Comparison of ENCODE assay signal across 1 cellular context in genomic region chr12:56645717-56646446, GRCh38.
A peak's percentile ranks its signal among the peaks of the same experiment; 100 is the strongest.
TF ChIP-seq lines count a peak whose summit lies in the region.

Gene ATP5F1B, minus strand, starts transcription at chr12:56645984. Its CDS starts 21 bp downstream, at chr12:56645963.

TF ChIP-seq in GM12878, 131 proteins besides CTCF, POLR2A, EP300 and RAD21 (continued from another document and continues in another):
- TF ChIP-seq KAT2A (conservative IDR thresholded peaks at IDR 0.05; ENCODE audit: control insufficient read depth, low read depth, low read length), result no peak
- TF ChIP-seq POLR2AphosphoS5 (IDR thresholded peaks at IDR 0.05; ENCODE audit: low read length), result peak; percentile 100
- peak; percentile 81; the same call in 1 of the 2 replicates for TF ChIP-seq TCF12 (IDR thresholded peaks at IDR 0.05; ENCODE audit: low read depth, low read length)
- no peak for TF ChIP-seq CBX3 (IDR thresholded peaks at IDR 0.05; ENCODE audit: borderline replicate concordance, low read depth)
- no peak for TF ChIP-seq MEF2B (IDR thresholded peaks at IDR 0.05; ENCODE audit: partially characterized antibody, poor library complexity, severe bottlenecking)
- no peak for TF ChIP-seq MTA3 (IDR thresholded peaks at IDR 0.05; ENCODE audit: borderline replicate concordance, low read length)
- TF ChIP-seq ZSCAN29 (IDR thresholded peaks at IDR 0.05), result no peak
- TF ChIP-seq LARP7 (IDR thresholded peaks at IDR 0.05), result peak; percentile 65; the same call in 1 of the 2 replicates
- TF ChIP-seq MLLT1 (IDR thresholded peaks at IDR 0.05), result peak; percentile 76
- TF ChIP-seq USF1 (IDR thresholded peaks at IDR 0.05; ENCODE audit: borderline replicate concordance, extremely low read length, insufficient read depth, low read depth, low read length), result no peak
- TF ChIP-seq SMC3 (IDR thresholded peaks at IDR 0.05; ENCODE audit: borderline replicate concordance, low read length), result no peak
- TF ChIP-seq EZH2 (IDR thresholded peaks at IDR 0.05; ENCODE audit: borderline replicate concordance, control insufficient read depth, low read depth, low read length), result no peak
- TF ChIP-seq JUND (IDR thresholded peaks at IDR 0.05; ENCODE audit: low read depth, low read length), result no peak
- 0 out of 2 replicates have a peak, but pooled peaks have one; percentile 13 for TF ChIP-seq IRF5 (IDR thresholded peaks at IDR 0.05; ENCODE audit: borderline replicate concordance)
- TF ChIP-seq POU2F2 (IDR thresholded peaks at IDR 0.05; ENCODE audit: borderline replicate concordance, low read depth, low read length), result peak; percentile 89
- peak; percentile 56 for TF ChIP-seq E4F1 (IDR thresholded peaks at IDR 0.05; ENCODE audit: borderline replicate concordance, partially characterized antibody)
- no peak for TF ChIP-seq SMARCA5 (IDR thresholded peaks at IDR 0.05)
- TF ChIP-seq TCF7 (IDR thresholded peaks at IDR 0.05; ENCODE audit: borderline replicate concordance), result no peak
- TF ChIP-seq JUNB (IDR thresholded peaks at IDR 0.05), result no peak
- TF ChIP-seq SIN3A (IDR thresholded peaks at IDR 0.05; ENCODE audit: low read depth, low read length), result no peak; the same call in 1 of the 2 replicates
- TF ChIP-seq RCOR1 (conservative IDR thresholded peaks at IDR 0.05; ENCODE audit: low read depth, low read length), result no peak
- TF ChIP-seq IRF3 (IDR thresholded peaks at IDR 0.05), result peak; percentile 99
- TF ChIP-seq NKRF (conservative IDR thresholded peaks at IDR 0.05), result peak; percentile 86
- no peak; the same call in 1 of the 2 replicates for TF ChIP-seq NFIC (IDR thresholded peaks at IDR 0.05; ENCODE audit: low read depth, low read length)
- peak; percentile 56 for TF ChIP-seq MAX (IDR thresholded peaks at IDR 0.05; ENCODE audit: low read depth, low read length)
- peak; percentile 66; the same call in 1 of the 2 replicates for TF ChIP-seq BACH1 (IDR thresholded peaks at IDR 0.05; ENCODE audit: borderline replicate concordance)
- TF ChIP-seq SKIL (IDR thresholded peaks at IDR 0.05; ENCODE audit: low read depth, poor library complexity, severe bottlenecking), result peak; percentile 98
- peak; percentile 28 for TF ChIP-seq SIX5 (IDR thresholded peaks at IDR 0.05; ENCODE audit: low read depth, low read length, severe bottlenecking)
- TF ChIP-seq IKZF1 (conservative IDR thresholded peaks at IDR 0.05), result peak; percentile 46; the same call in 1 of the 2 replicates
- TF ChIP-seq ZNF274 (IDR thresholded peaks at IDR 0.05; ENCODE audit: insufficient read depth, insufficient read length), result no peak
- TF ChIP-seq NR2C1 (IDR thresholded peaks at IDR 0.05), result no peak; the same call in none of the 2 replicates
- peak; percentile 49 for TF ChIP-seq NFYA (IDR thresholded peaks at IDR 0.05; ENCODE audit: borderline replicate concordance, low read depth, low read length)
- TF ChIP-seq CHD1 (IDR thresholded peaks at IDR 0.05; ENCODE audit: low read depth, low read length), result peak; percentile 87; the same call in 1 of the 2 replicates
- TF ChIP-seq HSF1 (IDR thresholded peaks at IDR 0.05; ENCODE audit: low read depth, low read length), result no peak
- no peak for TF ChIP-seq ZNF24 (IDR thresholded peaks at IDR 0.05)
- 0 out of 2 replicates have a peak, but pooled peaks have one; percentile 14 for TF ChIP-seq HDGF (IDR thresholded peaks at IDR 0.05)
- TF ChIP-seq E2F8 (IDR thresholded peaks at IDR 0.05; ENCODE audit: low read depth, partially characterized antibody), result peak; percentile 68
- TF ChIP-seq ATF2 (IDR thresholded peaks at IDR 0.05; ENCODE audit: low read length), result no peak
- TF ChIP-seq PBX3 (IDR thresholded peaks at IDR 0.05; ENCODE audit: insufficient replicate concordance, low read depth, low read length), result peak; percentile 100
- peak; percentile 98; the same call in 1 of the 2 replicates for TF ChIP-seq CBFB (IDR thresholded peaks at IDR 0.05; ENCODE audit: low read depth)
- no peak; the same call in 1 of the 2 replicates for TF ChIP-seq TARDBP (IDR thresholded peaks at IDR 0.05; ENCODE audit: borderline replicate concordance)
- peak; percentile 68 for TF ChIP-seq NBN (IDR thresholded peaks at IDR 0.05)
